ENCODE assay signal across 20 cellular contexts in the genomic region with DNA sequence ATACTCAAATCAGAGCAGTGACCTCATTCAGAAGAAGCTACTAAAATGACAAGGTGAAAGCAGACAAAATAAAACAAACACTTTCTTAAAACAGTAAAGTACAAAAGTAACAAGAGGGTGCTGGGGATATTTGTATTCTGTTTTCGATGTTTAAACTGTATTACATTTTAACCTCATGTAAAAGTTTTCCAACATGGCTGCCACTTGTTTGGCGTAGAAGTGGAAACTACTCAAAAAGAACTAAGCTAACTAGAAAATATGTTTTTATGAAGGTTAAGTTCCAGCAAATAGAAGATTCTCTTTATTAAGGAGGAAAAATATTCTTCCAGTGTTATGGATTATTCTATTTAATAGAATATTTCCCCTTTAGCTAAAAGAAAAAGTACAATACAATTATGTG.
A peak's percentile ranks its signal among the peaks of the same experiment; 100 is the strongest.
DNase-seq lines count a peak whose midpoint lies in the region; ATAC-seq, FAIRE-seq and TF ChIP-seq lines count a peak whose summit lies in the region.
"Had no signal": no experiment of that assay in that cellular context is flagged by ENCODE, and none has a peak within 500 bp of the region (broad histone marks: within the 10 kb centered on the region; RNA-seq: fewer than 3 reads in every experiment).

No MANE protein-coding gene starts in this region.

- H3K9me3 ChIP-seq in CD4-positive, alpha-beta T cell (ENCODE audit: control insufficient read depth, low read length), result no peaks in the 10 kb centered on the region
- no peaks in the 10 kb centered on the region for H3K9me3 ChIP-seq in CD8-positive, alpha-beta T cell (ENCODE audit: low read length)
- H3K9me3 ChIP-seq in kidney (ENCODE audit: control insufficient read depth in 1 of 2, low read length in 2 of 2) (no peaks in the 10 kb centered on the region), psoas muscle (no peaks in the 10 kb centered on the region), uterus (no peaks in the 10 kb centered on the region)

- H3K9ac ChIP-seq in kidney (ENCODE audit: low read length in 2 of 2), result no peak overlapping the region
- H3K9ac ChIP-seq: KMS-11 had no signal

- H3K36me3 Mint-ChIP-seq in CD4-positive, alpha-beta T cell (ENCODE audit: low read depth), result no peaks in the 10 kb centered on the region
- H3K36me3 Mint-ChIP-seq in CD8-positive, alpha-beta T cell, result peaks cover 6% of the 10 kb centered on the region
- H3K36me3 Mint-ChIP-seq in type B pancreatic cell, result no peaks in the 10 kb centered on the region

- TF ChIP-seq POLR2A in uterus (IDR thresholded peaks at IDR 0.05), result no peak

- H3K4me1 Mint-ChIP-seq in CD4-positive, alpha-beta T cell (ENCODE audit: low read depth), result peaks cover 34% of the 10 kb centered on the region
- peaks cover 24% of the 10 kb centered on the region for H3K4me1 Mint-ChIP-seq in CD8-positive, alpha-beta T cell (ENCODE audit: low read depth)
- no peaks in the 10 kb centered on the region for H3K4me1 Mint-ChIP-seq in type B pancreatic cell (ENCODE audit: unreplicated experiment)

- peaks cover 12% of the 10 kb centered on the region for H3K4me1 ChIP-seq in CD8-positive, alpha-beta T cell (ENCODE audit: insufficient read depth, low read length)
- no peaks in the 10 kb centered on the region for H3K4me1 ChIP-seq in kidney (ENCODE audit: control insufficient read depth in 1 of 2, insufficient read depth in 1 of 2, low read depth in 1 of 2, low read length in 2 of 2)
- peaks cover 16% of the 10 kb centered on the region for H3K4me1 ChIP-seq in psoas muscle
- no peaks in the 10 kb centered on the region for H3K4me1 ChIP-seq in uterus

- 42 to 50% (median 47%) methylated on average over 2 of the region's 2 CpGs for WGBS in psoas muscle, 3 donors

- POLR2A ChIA-PET in CD4-positive, alpha-beta T cell (lab: Charles Lee), result no interaction called here
- POLR2A ChIA-PET in CD8-positive, alpha-beta T cell (lab: Charles Lee), result no interaction called here

- H3K36me3 ChIP-seq in CD8-positive, alpha-beta T cell (ENCODE audit: insufficient read depth, low read length), result no peaks in the 10 kb centered on the region
- no peaks in the 10 kb centered on the region for H3K36me3 ChIP-seq in kidney (ENCODE audit: control insufficient read depth in 1 of 2, insufficient read depth in 2 of 2, low read length in 2 of 2)
- H3K36me3 ChIP-seq in psoas muscle (ENCODE audit: insufficient read depth in 1 of 2, low read depth in 1 of 2), result no peaks in the 10 kb centered on the region
- H3K36me3 ChIP-seq in uterus, result no peaks in the 10 kb centered on the region

- H3K27ac Mint-ChIP-seq in CD4-positive, alpha-beta T cell, result peak overlapping the region; percentile 77
- H3K27ac Mint-ChIP-seq in CD8-positive, alpha-beta T cell, result peak overlapping the region; percentile 49
- no peak overlapping the region for H3K27ac Mint-ChIP-seq in type B pancreatic cell
- H3K27ac Mint-ChIP-seq: HFFc6 had no signal

- DNase-seq in CD4-positive, alpha-beta T cell, result no peak
- DNase-seq in CD8-positive, alpha-beta T cell, result no peak
- DNase-seq in kidney (no peak), psoas muscle (no peak), uterus (no peak), HUDEP-2 (lab: John Stamatoyannopoulos, UW; ENCODE audit: unreplicated experiment in 76 of 76) (no peak), type B pancreatic cell (ENCODE audit: extremely low spot score, unreplicated experiment) (no peak)
- DNase-seq: ACHN, C1 segment of cervical spinal cord, DMS79 treated with DMSO at 0.1 percent for 48 hours, H7, HFFc6, NCI-H1417 treated with DMSO at 0.1 percent for 48 hours, NCI-H187 treated with DMSO at 0.1 percent for 48 hours, NCI-H2227 treated with DMSO at 0.1 percent for 48 hours, NCI-H524, NCI-H82, OCI-M1, SHP77 treated with DMSO at 0.1 percent for 48 hours had no signal

- H3K27me3 ChIP-seq in CD4-positive, alpha-beta T cell (ENCODE audit: control insufficient read depth, insufficient read depth, low read length), result no peaks in the 10 kb centered on the region
- no peaks in the 10 kb centered on the region for H3K27me3 ChIP-seq in CD8-positive, alpha-beta T cell (ENCODE audit: insufficient read depth, low read length)
- H3K27me3 ChIP-seq in psoas muscle (ENCODE audit: insufficient read depth in 3 of 3, low read length in 2 of 3) (no peaks in the 10 kb centered on the region), uterus (no peaks in the 10 kb centered on the region)

- H3K27me3 Mint-ChIP-seq in CD4-positive, alpha-beta T cell, result no peaks in the 10 kb centered on the region
- H3K27me3 Mint-ChIP-seq in CD8-positive, alpha-beta T cell (ENCODE audit: low read depth), result no peaks in the 10 kb centered on the region
- no peaks in the 10 kb centered on the region for H3K27me3 Mint-ChIP-seq in type B pancreatic cell

- CTCF ChIA-PET in CD4-positive, alpha-beta T cell (lab: Charles Lee), result no interaction called here
- CTCF ChIA-PET in CD8-positive, alpha-beta T cell (lab: Charles Lee), result no interaction called here

- no peaks in the 10 kb centered on the region for H3K9me3 Mint-ChIP-seq in CD4-positive, alpha-beta T cell
- H3K9me3 Mint-ChIP-seq in CD8-positive, alpha-beta T cell, result no peaks in the 10 kb centered on the region
- no peaks in the 10 kb centered on the region for H3K9me3 Mint-ChIP-seq in type B pancreatic cell
- H3K9me3 Mint-ChIP-seq: HFFc6 had no signal

- no peak overlapping the region for H3K4me3 Mint-ChIP-seq in CD4-positive, alpha-beta T cell
- no peak overlapping the region for H3K4me3 Mint-ChIP-seq in CD8-positive, alpha-beta T cell
- H3K4me3 Mint-ChIP-seq in type B pancreatic cell, result no peak overlapping the region
- H3K4me3 Mint-ChIP-seq: HFFc6 had no signal

- no peak overlapping the region for H3K4me3 ChIP-seq in CD8-positive, alpha-beta T cell (ENCODE audit: low read depth, low read length)
- H3K4me3 ChIP-seq in kidney (ENCODE audit: low read length in 2 of 2) (no peak overlapping the region), psoas muscle (peak overlapping the region; percentile 73), uterus (no peak overlapping the region)

- intact Hi-C loops in CD4-positive, alpha-beta T cell (cut with DNase I, micrococcal nuclease), result no loop called here
- intact Hi-C loops in CD8-positive, alpha-beta T cell (cut with DNase I, micrococcal nuclease), result loop anchor here in 1 of 2 experiments (10.0 kb wide), 1 partner anchor 1266 kb away; no protein-coding TSS in a partner anchor
- intact Hi-C loops in kidney (cut with DNase I), result no loop called here
- intact Hi-C loops in psoas muscle (cut with DNase I), result loop anchor here in 1 of 2 donors (10.0 kb wide), 1 partner anchor 616 kb away; a partner anchor contains a TSS
- intact Hi-C loops in uterus (cut with DNase I; ENCODE audit: low total_unique reads), result no loop called here

- H3K27ac ChIP-seq in CD4-positive, alpha-beta T cell (ENCODE audit: low read depth, low read length), result no peak overlapping the region
- no peak overlapping the region for H3K27ac ChIP-seq in CD8-positive, alpha-beta T cell (ENCODE audit: low read depth, low read length)
- H3K27ac ChIP-seq in kidney (ENCODE audit: low read depth in 2 of 2, low read length in 2 of 2) (no peak overlapping the region), psoas muscle (peak overlapping the region; percentile 87), uterus (peak overlapping the region in 1 of 2 donors; percentile 15)
- H3K27ac ChIP-seq: KMS-11 had no signal

- peak; percentile 39 for FAIRE-seq in kidney (lab: Jason Lieb, UNC)

- TF ChIP-seq CTCF in CD4-positive, alpha-beta T cell (IDR thresholded peaks at IDR 0.05), result no peak
- TF ChIP-seq CTCF in CD8-positive, alpha-beta T cell (IDR thresholded peaks at IDR 0.05), result no peak
- no peak for TF ChIP-seq CTCF in kidney (IDR thresholded peaks at IDR 0.05; ENCODE audit: borderline replicate concordance, extremely low read depth, insufficient read depth)
- no peak for TF ChIP-seq CTCF in psoas muscle (IDR thresholded peaks at IDR 0.05)
- TF ChIP-seq CTCF in uterus (IDR thresholded peaks at IDR 0.05), result no peak
- TF ChIP-seq CTCF in type B pancreatic cell (conservative IDR thresholded peaks at IDR 0.05), result no peak

- ATAC-seq in CD4-positive, alpha-beta T cell (ENCODE audit: poor library complexity), result no peak
- ATAC-seq in CD8-positive, alpha-beta T cell, result no peak
- peak in 1 of 4 donors; percentile 45 for ATAC-seq in psoas muscle
